Comparison of ENCODE assay signal across 8 cellular contexts in genomic region chr20:38304845-38305447, GRCh38. TPM values are rescaled to one million over a fixed set of nuclear protein-coding genes. Genes with fewer than 3 reads are reported as not detected.
DNase-seq lines count a peak whose midpoint lies in the region; ATAC-seq and TF ChIP-seq lines count a peak whose summit lies in the region.

No MANE protein-coding gene starts in this region.

- ATAC-seq in stimulated activated memory B cell treated with anti-CD40 and anti-IgM and Interleukin-4, amounts not matched to agents 10 μg/mL and 1 μg/mL and 100 μg/mL, for 72 hours = no peak
- no peak for ATAC-seq in CD8-positive, alpha-beta T cell
- no peak for ATAC-seq in HG03442 (IDR thresholded peaks at IDR 0.05; ENCODE audit: unreplicated experiment)

- peak; percentile 75 for TF ChIP-seq CTCF in cardiac fibroblast (IDR thresholded peaks at IDR 0.05; ENCODE audit: low read depth, low read length)
- TF ChIP-seq CTCF in CD8-positive, alpha-beta T cell (IDR thresholded peaks at IDR 0.05) = no peak

- H3K27me3 ChIP-seq in CD8-positive, alpha-beta T cell (ENCODE audit: insufficient read depth, low read length) = peaks cover 5% of the 10 kb centered on the region

- H3K4me1 Mint-ChIP-seq in stimulated activated memory B cell treated with anti-CD40 and anti-IgM and Interleukin-4, amounts not matched to agents 10 μg/mL and 1 μg/mL and 100 μg/mL, for 72 hours = peaks cover 26% of the 10 kb centered on the region
- H3K4me1 Mint-ChIP-seq in CD8-positive, alpha-beta T cell (ENCODE audit: low read depth) = peaks cover 13% of the 10 kb centered on the region

- no peak overlapping the region for H3K27ac ChIP-seq in CD8-positive, alpha-beta T cell (ENCODE audit: low read depth, low read length)

- peak; percentile 40 for DNase-seq in stimulated activated CD4-positive, alpha-beta T cell treated with anti-CD3 and anti-CD28 coated beads, Interleukin-15, amount 100 ng/mL, for 24 hours
- DNase-seq in stimulated activated CD4-positive, alpha-beta T cell treated with anti-CD3 and anti-CD28 coated beads, Interleukin-4, amount 100 ng/mL, for 24 hours = no peak
- peak; percentile 87 for DNase-seq in NCI-H82 (lab: John Stamatoyannopoulos, UW)
- DNase-seq in cardiac fibroblast (ENCODE audit: low read depth in 2 of 2) = peak; percentile 47 to 54
- DNase-seq in midbrain (lab: John Stamatoyannopoulos, UW) = peak; percentile 9
- DNase-seq in CD8-positive, alpha-beta T cell = no peak

- no peak overlapping the region for H3K4me3 ChIP-seq in cardiac fibroblast (replicated peaks in 1 of 2; ENCODE audit: low read depth in 2 of 2, low read length in 2 of 2)
- no peak overlapping the region for H3K4me3 ChIP-seq in CD8-positive, alpha-beta T cell (ENCODE audit: low read depth, low read length)

- CTCF ChIA-PET in CD8-positive, alpha-beta T cell (lab: Charles Lee) = no interaction called here

- no peaks in the 10 kb centered on the region for H3K36me3 ChIP-seq in CD8-positive, alpha-beta T cell (ENCODE audit: insufficient read depth, low read length)

- H3K9me3 ChIP-seq in CD8-positive, alpha-beta T cell (ENCODE audit: low read length) = no peaks in the 10 kb centered on the region

- no peaks in the 10 kb centered on the region for H3K36me3 Mint-ChIP-seq in stimulated activated memory B cell treated with anti-CD40 and anti-IgM and Interleukin-4, amounts not matched to agents 10 μg/mL and 1 μg/mL and 100 μg/mL, for 72 hours
- no peaks in the 10 kb centered on the region for H3K36me3 Mint-ChIP-seq in CD8-positive, alpha-beta T cell

- intact Hi-C loops in CD8-positive, alpha-beta T cell (cut with DNase I, micrococcal nuclease) = no loop called here

- H3K27ac Mint-ChIP-seq in stimulated activated memory B cell treated with anti-CD40 and anti-IgM and Interleukin-4, amounts not matched to agents 10 μg/mL and 1 μg/mL and 100 μg/mL, for 72 hours = no peak overlapping the region
- H3K27ac Mint-ChIP-seq in CD8-positive, alpha-beta T cell = no peak overlapping the region

- H3K4me3 Mint-ChIP-seq in stimulated activated memory B cell treated with anti-CD40 and anti-IgM and Interleukin-4, amounts not matched to agents 10 μg/mL and 1 μg/mL and 100 μg/mL, for 72 hours = no peak overlapping the region
- no peak overlapping the region for H3K4me3 Mint-ChIP-seq in CD8-positive, alpha-beta T cell

- POLR2A ChIA-PET in CD8-positive, alpha-beta T cell (lab: Charles Lee) = no interaction called here

- peaks cover 73% of the 10 kb centered on the region for H3K27me3 Mint-ChIP-seq in stimulated activated memory B cell treated with anti-CD40 and anti-IgM and Interleukin-4, amounts not matched to agents 10 μg/mL and 1 μg/mL and 100 μg/mL, for 72 hours
- H3K27me3 Mint-ChIP-seq in CD8-positive, alpha-beta T cell (ENCODE audit: low read depth) = peaks cover 58% of the 10 kb centered on the region

- peaks cover 6% of the 10 kb centered on the region for H3K4me1 ChIP-seq in CD8-positive, alpha-beta T cell (ENCODE audit: insufficient read depth, low read length)

- H3K9me3 Mint-ChIP-seq in stimulated activated memory B cell treated with anti-CD40 and anti-IgM and Interleukin-4, amounts not matched to agents 10 μg/mL and 1 μg/mL and 100 μg/mL, for 72 hours = no peaks in the 10 kb centered on the region
- H3K9me3 Mint-ChIP-seq in CD8-positive, alpha-beta T cell = no peaks in the 10 kb centered on the region

RNA-seq across cellular contexts. Expression of gene BPI, which starts 1.0 kb away (rescaled TPM):
- not detected for total RNA-seq in CD8-positive, alpha-beta T cell

RNA-seq across cellular contexts. Expression of gene LBP, which starts 41.3 kb away (rescaled TPM):
- total RNA-seq in CD8-positive, alpha-beta T cell = not detected

RNA-seq across cellular contexts. Expression of gene KIAA1755, which starts 44.4 kb away (rescaled TPM):
- not detected for total RNA-seq in CD8-positive, alpha-beta T cell

Comparison
In these comparisons a context has a peak if more than half of its experiments do, and no peak if none do; other contexts are left out.
1. DNase-seq: peak in stimulated activated CD4-positive, alpha-beta T cell treated with anti-CD3 and anti-CD28 coated beads, Interleukin-15, amount 100 ng/mL, for 24 hours (single experiment), NCI-H82 (single experiment), cardiac fibroblast (2 of 2) and midbrain (single experiment); none in stimulated activated CD4-positive, alpha-beta T cell treated with anti-CD3 and anti-CD28 coated beads, Interleukin-4, amount 100 ng/mL, for 24 hours (single experiment) and CD8-positive, alpha-beta T cell (0 of 7).